ENCODE assay signal across 21 cellular contexts in the genomic region with DNA sequence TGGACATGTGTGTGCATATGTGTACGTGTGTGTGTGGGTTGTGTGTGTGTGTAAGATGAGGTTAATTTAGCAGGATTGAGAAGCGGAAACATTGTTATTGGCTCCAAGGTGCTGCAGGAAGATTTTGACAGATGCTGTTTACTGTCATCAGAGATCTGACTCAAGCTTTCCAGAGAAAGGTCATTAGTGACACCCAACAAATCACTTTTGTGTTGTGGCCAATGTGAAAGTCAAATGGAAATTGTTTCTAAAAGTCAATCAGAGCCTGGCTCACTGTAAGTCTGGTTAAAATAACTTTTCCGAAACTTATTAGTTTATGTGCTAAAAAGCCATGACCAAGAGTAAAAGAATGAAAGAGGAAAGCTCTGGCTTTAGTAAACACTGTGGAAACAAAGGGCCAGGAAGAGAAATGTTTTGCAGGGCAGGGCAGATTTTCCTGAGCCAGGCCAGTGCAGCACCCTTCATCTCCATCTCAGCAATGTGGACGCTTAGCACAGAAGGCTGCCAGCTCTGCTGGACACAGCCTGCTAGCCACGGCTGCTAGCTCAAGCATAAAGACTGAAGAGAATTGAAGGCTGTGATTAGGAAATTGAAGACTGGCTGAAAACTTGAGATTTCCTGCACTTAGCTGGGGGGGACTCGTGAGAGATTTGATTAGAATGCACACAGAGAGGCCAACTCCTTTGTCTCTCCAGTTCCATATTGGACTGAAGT.
A peak's percentile ranks its signal among the peaks of the same experiment; 100 is the strongest.
DNase-seq lines count a peak whose midpoint lies in the region; ATAC-seq, FAIRE-seq and TF ChIP-seq lines count a peak whose summit lies in the region.
"Had no signal": no experiment of that assay in that cellular context is flagged by ENCODE, and none has a peak within 500 bp of the region (broad histone marks: within the 10 kb centered on the region; RNA-seq: fewer than 3 reads in every experiment).

No MANE protein-coding gene starts in this region.

- H3K4me1 Mint-ChIP-seq in nephron, result peaks cover 5% of the 10 kb centered on the region
- H3K4me1 Mint-ChIP-seq: CD8-positive, alpha-beta memory T cell had no signal

- ATAC-seq in HG03520 (IDR thresholded peaks at IDR 0.05; ENCODE audit: unreplicated experiment), result no peak
- ATAC-seq: body of pancreas, K562, left ventricle myocardium superior had no signal

- H3K9me3 Mint-ChIP-seq in nephron, result peaks cover 5% of the 10 kb centered on the region
- H3K9me3 Mint-ChIP-seq: type B pancreatic cell had no signal

- peak overlapping the region; percentile 30 to 76 (median 45) for H3K27ac Mint-ChIP-seq in nephron
- H3K27ac Mint-ChIP-seq: activated naive CD8-positive, alpha-beta T cell; CD8-positive, alpha-beta memory T cell; type B pancreatic cell had no signal

- no peaks in the 10 kb centered on the region for H3K36me3 Mint-ChIP-seq in nephron (ENCODE audit: low read depth)
- H3K36me3 Mint-ChIP-seq: activated naive CD8-positive, alpha-beta T cell; CD8-positive, alpha-beta memory T cell; type B pancreatic cell had no signal

- no peak for TF ChIP-seq CTCF in nephron (IDR thresholded peaks at IDR 0.05; ENCODE audit: unreplicated experiment in 3 of 3)

- no peak for DNase-seq in GM12892 (ENCODE audit: insufficient read length)
- peak; percentile 63 for DNase-seq in NCI-H2227 (lab: John Stamatoyannopoulos, UW; ENCODE audit: unreplicated experiment)
- DNase-seq in dermis microvascular lymphatic vessel endothelial cell (ENCODE audit: low read depth in 2 of 2), result peak; percentile 87 to 94
- DNase-seq in amniotic stem cell (lab: John Stamatoyannopoulos, UW), result no peak
- DNase-seq in HTR-8/SVneo (ENCODE audit: insufficient read length, low spot score), result no peak
- DNase-seq in stimulated activated naive CD4-positive, alpha-beta T cell treated with Interleukin-2 at 50 U/mL for 16 hours (lab: John Stamatoyannopoulos, UW), result no peak
- DNase-seq: activated CD4-positive, CD25-positive, alpha-beta regulatory T cell treated with anti-CD3 and anti-CD28 coated beads, Interleukin-2, amount 50 U/mL, for 72 hours; body of pancreas; CD8-positive, alpha-beta memory T cell; cortex of kidney; left ventricle myocardium superior; NCI-H2029 treated with DMSO at 0.1 percent for 48 hours; ovary; PC-9; stimulated activated naive CD4-positive, alpha-beta T cell; T-helper 9 cell had no signal

- peak; percentile 53 for FAIRE-seq in GM12892 (lab: Jason Lieb, UNC)
- FAIRE-seq in HTR-8/SVneo (lab: Jason Lieb, UNC), result no peak
- FAIRE-seq: K562 had no signal

- no peaks in the 10 kb centered on the region for H3K27me3 Mint-ChIP-seq in nephron (ENCODE audit: low read depth)
- H3K27me3 Mint-ChIP-seq: type B pancreatic cell had no signal

- H3K4me3 Mint-ChIP-seq in nephron, result no peak overlapping the region
- H3K4me3 Mint-ChIP-seq: activated naive CD8-positive, alpha-beta T cell; type B pancreatic cell had no signal

- no peak for TF ChIP-seq POLR2A in GM12892 (IDR thresholded peaks at IDR 0.05; ENCODE audit: low read depth, low read length)

Comparison
In these comparisons a context has a peak if more than half of its experiments do, and no peak if none do; other contexts are left out.
1. DNase-seq: peak in NCI-H2227 (single experiment) and dermis microvascular lymphatic vessel endothelial cell (2 of 2); none in GM12892 (single experiment), amniotic stem cell (single experiment), HTR-8/SVneo (single experiment) and stimulated activated naive CD4-positive, alpha-beta T cell treated with Interleukin-2 at 50 U/mL for 16 hours (single experiment).